In genomic region chr4:99759346-99759984, GRCh38 we compare ENCODE assay signal across 2 cellular contexts.
TF ChIP-seq lines count a peak whose summit lies in the region.

No MANE protein-coding gene starts in this region.

TF ChIP-seq in IMR-90, 13 proteins besides CTCF, POLR2A, EP300 and RAD21:
- TF ChIP-seq FOS (IDR thresholded peaks at IDR 0.05; ENCODE audit: low read depth, low read length) (no peak), NFE2L2 (IDR thresholded peaks at IDR 0.05; ENCODE audit: low read depth, low read length) (no peak), MAFK (IDR thresholded peaks at IDR 0.05; ENCODE audit: low read depth, low read length) (peak; percentile 74)

TF ChIP-seq in H1, 55 proteins besides CTCF, POLR2A, EP300 and RAD21:
- no peak for TF ChIP-seq SP2 (IDR thresholded peaks at IDR 0.05; ENCODE audit: low read length)
- TF ChIP-seq GTF2F1 (IDR thresholded peaks at IDR 0.05; ENCODE audit: borderline replicate concordance, low read depth, low read length): no peak
- no peak for TF ChIP-seq TAF1 (IDR thresholded peaks at IDR 0.05; ENCODE audit: low read depth, low read length)
- TF ChIP-seq SP4 (IDR thresholded peaks at IDR 0.05; ENCODE audit: low read length): no peak
